18 cellular contexts compared by ENCODE assay signal in genomic region chr3:150243466-150243865, GRCh38.
"Had no signal": no experiment of that assay in that cellular context is flagged by ENCODE, and none has a peak within 500 bp of the region (broad histone marks: within the 10 kb centered on the region; RNA-seq: fewer than 3 reads in every experiment).

No MANE protein-coding gene starts in this region.

- H3K9me3 ChIP-seq: esophagus squamous epithelium, left ventricle myocardium inferior, ovary, right atrium auricular region had no signal

- H3K36me3 Mint-ChIP-seq: immature natural killer cell; naive thymus-derived CD4-positive, alpha-beta T cell; neural progenitor cell had no signal

- FAIRE-seq: colon, keratinocyte, small intestine, urothelium cell line had no signal

- H3K9ac ChIP-seq: neural progenitor cell had no signal

- H3K4me2 ChIP-seq: neural progenitor cell had no signal

- H3K9me3 Mint-ChIP-seq: dendritic cell treated with granulocyte-macrophage colony-stimulating factor and Interleukin-4, amounts not matched to agents 40 ng/mL and 50 ng/mL, for 4 days; immature natural killer cell; neural progenitor cell had no signal

- H3K27me3 ChIP-seq: esophagus squamous epithelium, foreskin keratinocyte, neural progenitor cell, ovary, right atrium auricular region had no signal

- H3K27me3 Mint-ChIP-seq: dendritic cell treated with granulocyte-macrophage colony-stimulating factor and Interleukin-4, amounts not matched to agents 40 ng/mL and 50 ng/mL, for 4 days had no signal

- DNase-seq: esophagus squamous epithelium; foreskin keratinocyte; immature natural killer cell; left ventricle myocardium inferior; mesendoderm; naive thymus-derived CD4-positive, alpha-beta T cell; nucleus accumbens; ovary; small intestine; stimulated activated CD4-positive, alpha-beta T cell treated with anti-CD3 and anti-CD28 coated beads, Interleukin-12 subunit alpha, Interleukin-12 subunit beta, amount 100 ng/mL, for 4 hours; stimulated activated naive CD4-positive, alpha-beta T cell treated with Interleukin-2 at 50 U/mL for 16 hours had no signal

- H3K4me3 ChIP-seq: esophagus squamous epithelium, left ventricle myocardium inferior, lung, neural progenitor cell, ovary, right atrium auricular region had no signal

- ATAC-seq: foreskin keratinocyte; naive thymus-derived CD4-positive, alpha-beta T cell had no signal

- H3K4me1 Mint-ChIP-seq: immature natural killer cell; naive thymus-derived CD4-positive, alpha-beta T cell had no signal

- H3K4me3 Mint-ChIP-seq: dendritic cell treated with granulocyte-macrophage colony-stimulating factor and Interleukin-4, amounts not matched to agents 40 ng/mL and 50 ng/mL, for 4 days; immature natural killer cell; naive thymus-derived CD4-positive, alpha-beta T cell; neural progenitor cell had no signal

- H3K27ac Mint-ChIP-seq: dendritic cell treated with granulocyte-macrophage colony-stimulating factor and Interleukin-4, amounts not matched to agents 40 ng/mL and 50 ng/mL, for 4 days; immature natural killer cell; naive thymus-derived CD4-positive, alpha-beta T cell; neural progenitor cell had no signal

- H3K27ac ChIP-seq: esophagus squamous epithelium, foreskin keratinocyte, left ventricle myocardium inferior, neural progenitor cell, ovary, right atrium auricular region had no signal

- H3K36me3 ChIP-seq: esophagus squamous epithelium, left ventricle myocardium inferior, neural progenitor cell, ovary, right atrium auricular region had no signal

- H2AFZ ChIP-seq: neural progenitor cell had no signal
